1 cellular context compared by ENCODE assay signal in genomic region chr19:17309962-17310461, GRCh38.
TF ChIP-seq lines count a peak whose summit lies in the region.

No MANE protein-coding gene starts in this region.

TF ChIP-seq in HepG2, 621 proteins besides CTCF, POLR2A, EP300 and RAD21 (continued from another document):
- TF ChIP-seq, protein P1, sequence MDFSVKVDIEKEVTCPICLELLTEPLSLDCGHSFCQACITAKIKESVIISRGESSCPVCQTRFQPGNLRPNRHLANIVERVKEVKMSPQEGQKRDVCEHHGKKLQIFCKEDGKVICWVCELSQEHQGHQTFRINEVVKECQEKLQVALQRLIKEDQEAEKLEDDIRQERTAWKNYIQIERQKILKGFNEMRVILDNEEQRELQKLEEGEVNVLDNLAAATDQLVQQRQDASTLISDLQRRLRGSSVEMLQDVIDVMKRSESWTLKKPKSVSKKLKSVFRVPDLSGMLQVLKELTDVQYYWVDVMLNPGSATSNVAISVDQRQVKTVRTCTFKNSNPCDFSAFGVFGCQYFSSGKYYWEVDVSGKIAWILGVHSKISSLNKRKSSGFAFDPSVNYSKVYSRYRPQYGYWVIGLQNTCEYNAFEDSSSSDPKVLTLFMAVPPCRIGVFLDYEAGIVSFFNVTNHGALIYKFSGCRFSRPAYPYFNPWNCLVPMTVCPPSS (IDR thresholded peaks at IDR 0.05), result no peak
- no peak for TF ChIP-seq IKZF1 (IDR thresholded peaks at IDR 0.05)
- TF ChIP-seq ZNF619 (CRISPR knock-in tag; IDR thresholded peaks at IDR 0.05), result no peak
- no peak for TF ChIP-seq ZNF557 (CRISPR knock-in tag; IDR thresholded peaks at IDR 0.05)
- TF ChIP-seq KLF12 (CRISPR knock-in tag; IDR thresholded peaks at IDR 0.05; ENCODE audit: borderline replicate concordance), result no peak
